In genomic region chr1:39789571-39790110, GRCh38 we compare ENCODE assay signal across 1 cellular context.
TF ChIP-seq lines count a peak whose summit lies in the region.

No MANE protein-coding gene starts in this region.

TF ChIP-seq in K562, 482 proteins besides CTCF, POLR2A, EP300 and RAD21 (continued from another document):
- TF ChIP-seq RBM22 (IDR thresholded peaks at IDR 0.05; ENCODE audit: low read depth, low read length, poor library complexity, severe bottlenecking) (no peak), KAT7 (CRISPR knock-in tag; IDR thresholded peaks at IDR 0.05; ENCODE audit: borderline replicate concordance) (peak; percentile 62; the same call in 1 of the 2 replicates), ZFX (CRISPR knock-in tag; IDR thresholded peaks at IDR 0.05) (no peak), GTF2A2 (tag; IDR thresholded peaks at IDR 0.05) (no peak), MAFF (IDR thresholded peaks at IDR 0.05; ENCODE audit: low read length) (no peak), BCOR (IDR thresholded peaks at IDR 0.05) (no peak), ZBTB33 (CRISPR knock-in tag; IDR thresholded peaks at IDR 0.05) (no peak), ZNF263 (CRISPR knock-in tag; IDR thresholded peaks at IDR 0.05; ENCODE audit: borderline replicate concordance) (peak; percentile 11; the same call in 1 of the 2 replicates), RBM15 (IDR thresholded peaks at IDR 0.05; ENCODE audit: insufficient read depth, low read length) (no peak), CSDE1 (IDR thresholded peaks at IDR 0.05) (no peak), KLF6 (CRISPR knock-in tag; IDR thresholded peaks at IDR 0.05; ENCODE audit: borderline replicate concordance) (no peak), ZBTB9 (CRISPR knock-in tag; IDR thresholded peaks at IDR 0.05) (peak; percentile 13; the same call in 1 of the 2 replicates), NFYB (IDR thresholded peaks at IDR 0.05; ENCODE audit: extremely low read depth, insufficient read length) (no peak), ZNF740 (CRISPR knock-in tag; IDR thresholded peaks at IDR 0.05) (no peak; the same call in 1 of the 2 replicates), ZNF740 (tag; IDR thresholded peaks at IDR 0.05) (peak in 1 of 2 experiments; percentile 35; a peak in 1 of 4 replicates), WHSC1 (IDR thresholded peaks at IDR 0.05; ENCODE audit: low read length) (no peak), ZNF592 (IDR thresholded peaks at IDR 0.05) (no peak), MYNN (IDR thresholded peaks at IDR 0.05) (0 out of 2 replicates have a peak, but pooled peaks have one; percentile 8), MYNN (CRISPR knock-in tag; IDR thresholded peaks at IDR 0.05) (no peak), REST (CRISPR knock-in tag; IDR thresholded peaks at IDR 0.05; ENCODE audit: low read depth) (no peak), HNRNPLL (IDR thresholded peaks at IDR 0.05; ENCODE audit: low read depth, low read length, poor library complexity, severe bottlenecking) (peak; percentile 14), SRSF7 (optimal IDR thresholded peaks at IDR 0.05; ENCODE audit: low read depth, low read length) (no peak), ZZZ3 (IDR thresholded peaks at IDR 0.05) (no peak), ZNF561 (CRISPR knock-in tag; conservative IDR thresholded peaks at IDR 0.05) (no peak), PBX2 (CRISPR knock-in tag; IDR thresholded peaks at IDR 0.05; ENCODE audit: low read depth) (no peak), PBX2 (tag; conservative IDR thresholded peaks at IDR 0.05; ENCODE audit: low read depth) (no peak), BCL6 (CRISPR knock-in tag; IDR thresholded peaks at IDR 0.05) (no peak), CBX3 (IDR thresholded peaks at IDR 0.05; ENCODE audit: borderline replicate concordance in 1 of 2, low read length in 2 of 2) (no peak), ZNF584 (CRISPR knock-in tag; IDR thresholded peaks at IDR 0.05; ENCODE audit: low read depth) (no peak), ELF1 (tag; IDR thresholded peaks at IDR 0.05) (no peak), PHF8 (IDR thresholded peaks at IDR 0.05; ENCODE audit: borderline replicate concordance, low read length) (no peak), ZNF436 (CRISPR knock-in tag; IDR thresholded peaks at IDR 0.05) (no peak), EP400 (IDR thresholded peaks at IDR 0.05) (no peak), FOXP1 (CRISPR knock-in tag; IDR thresholded peaks at IDR 0.05) (no peak), NCOA1 (IDR thresholded peaks at IDR 0.05; ENCODE audit: low read depth) (no peak), ARID4B (CRISPR knock-in tag; IDR thresholded peaks at IDR 0.05) (no peak), ZNF668 (CRISPR knock-in tag; IDR thresholded peaks at IDR 0.05) (no peak)
